ENCODE assay signal across 22 cellular contexts in genomic region chr2:71951067-71951436, GRCh38.
"Had no signal": no experiment of that assay in that cellular context is flagged by ENCODE, and none has a peak within 500 bp of the region (broad histone marks: within the 10 kb centered on the region; RNA-seq: fewer than 3 reads in every experiment).

No MANE protein-coding gene starts in this region.

- H3K36me3 ChIP-seq: brain microvascular endothelial cell, colonic mucosa, right lobe of liver, spleen, tibial artery had no signal

- H3K27ac ChIP-seq: brain microvascular endothelial cell, colonic mucosa, epithelial cell of prostate, psoas muscle, right lobe of liver, tibial artery had no signal

- H3K27me3 ChIP-seq: brain microvascular endothelial cell, colonic mucosa, right lobe of liver, spleen, tibial artery had no signal

- DNase-seq: activated CD4-positive, alpha-beta T cell treated with anti-CD3 and anti-CD28 coated beads for 36 hours; activated CD4-positive, alpha-beta T cell treated with anti-CD3 and anti-CD28 coated beads, Interleukin-2, amount 50 U/mL, for 48 hours; activated CD8-positive, alpha-beta memory T cell treated with anti-CD3 and anti-CD28 coated beads, Interleukin-2, amount 10 ng/mL, durations not matched to agents 7 days and 5 days; activated naive CD4-positive, alpha-beta T cell; activated naive CD8-positive, alpha-beta T cell treated with anti-CD3 and anti-CD28 coated beads, Interleukin-2, amount 10 ng/mL, durations not matched to agents 7 days and 5 days; activated T-cell treated with anti-CD3 and anti-CD28 coated beads, Interleukin-2, amount 50 U/mL, for 1 hour; anterior cingulate cortex; brain microvascular endothelial cell; colonic mucosa; foreskin melanocyte; glutamatergic neuron; hypothalamus; left colon; midbrain; spleen; stimulated activated CD4-positive, alpha-beta T cell treated with anti-CD3 and anti-CD28 coated beads, Interleukin-4, amount 100 ng/mL, for 4 hours; stimulated activated naive B cell treated with anti-CD40 and anti-IgM and Interleukin-4, amounts not matched to agents 10 μg/mL and 1 μg/mL and 100 μg/mL, for 72 hours had no signal

- H3K4me1 ChIP-seq: colonic mucosa, tibial artery had no signal

- H3K9me3 ChIP-seq: colonic mucosa, psoas muscle, right lobe of liver, tibial artery had no signal

- H3K4me3 ChIP-seq: colonic mucosa, lung, psoas muscle, right lobe of liver, spleen, tibial artery had no signal
